Comparison of ENCODE assay signal across 1 cellular context in genomic region chr22:19880786-19881569, GRCh38.
TF ChIP-seq lines count a peak whose summit lies in the region.

No MANE protein-coding gene starts in this region.

TF ChIP-seq in HEK293, 187 proteins besides CTCF, POLR2A, EP300 and RAD21 (continued from another document):
- TF ChIP-seq ZNF18 (tag by site-specific recombination; IDR thresholded peaks at IDR 0.05) (no peak), ZNF391 (tag by site-specific recombination; IDR thresholded peaks at IDR 0.05; ENCODE audit: borderline replicate concordance, low read depth) (no peak), ZNF501 (tag by site-specific recombination; IDR thresholded peaks at IDR 0.05) (no peak), ZNF335 (tag by site-specific recombination; conservative IDR thresholded peaks at IDR 0.05) (no peak), ZNF148 (tag by site-specific recombination; IDR thresholded peaks at IDR 0.05; ENCODE audit: borderline replicate concordance) (no peak), ZFP37 (tag by site-specific recombination; IDR thresholded peaks at IDR 0.05) (no peak), OVOL3 (tag by site-specific recombination; IDR thresholded peaks at IDR 0.05) (no peak), ZNF510 (tag by site-specific recombination; IDR thresholded peaks at IDR 0.05; ENCODE audit: insufficient replicate concordance) (no peak), ZNF639 (tag by site-specific recombination; IDR thresholded peaks at IDR 0.05) (peak; percentile 37; the same call in 1 of the 2 replicates), YY2 (tag by site-specific recombination; IDR thresholded peaks at IDR 0.05) (no peak), ZNF626 (tag by site-specific recombination; IDR thresholded peaks at IDR 0.05) (no peak), ZNF214 (tag by site-specific recombination; IDR thresholded peaks at IDR 0.05; ENCODE audit: borderline replicate concordance) (no peak), ZBTB21 (tag by site-specific recombination; IDR thresholded peaks at IDR 0.05) (no peak), ZNF791 (tag by site-specific recombination; IDR thresholded peaks at IDR 0.05) (no peak), PRDM4 (tag by site-specific recombination; IDR thresholded peaks at IDR 0.05) (no peak), ZNF664 (tag by site-specific recombination; IDR thresholded peaks at IDR 0.05) (peak; percentile 99), ZNF23 (tag by site-specific recombination; IDR thresholded peaks at IDR 0.05; ENCODE audit: borderline replicate concordance) (no peak), ZNF146 (tag by site-specific recombination; IDR thresholded peaks at IDR 0.05) (no peak), ZNF530 (tag by site-specific recombination; IDR thresholded peaks at IDR 0.05; ENCODE audit: low read depth) (no peak), ZNF354C (tag by site-specific recombination; IDR thresholded peaks at IDR 0.05; ENCODE audit: borderline replicate concordance, low read depth) (no peak), RBAK (tag by site-specific recombination; IDR thresholded peaks at IDR 0.05) (no peak), ZNF362 (tag by site-specific recombination; IDR thresholded peaks at IDR 0.05) (no peak)
